15 cellular contexts compared by ENCODE assay signal in genomic region chr4:79209822-79210635, GRCh38.
A peak's percentile ranks its signal among the peaks of the same experiment; 100 is the strongest.
DNase-seq lines count a peak whose midpoint lies in the region; FAIRE-seq and TF ChIP-seq lines count a peak whose summit lies in the region.
"Had no signal": no experiment of that assay in that cellular context is flagged by ENCODE, and none has a peak within 500 bp of the region (broad histone marks: within the 10 kb centered on the region; RNA-seq: fewer than 3 reads in every experiment).

No MANE protein-coding gene starts in this region.

- no peak overlapping the region for H4K91ac ChIP-seq in H1 (replicated peaks; ENCODE audit: insufficient read length, low read length)

- H3K4me3 Mint-ChIP-seq in nephron progenitor cell: no peak overlapping the region
- H3K4me3 Mint-ChIP-seq: activated CD4-positive, alpha-beta T cell treated with anti-CD3 and anti-CD28 coated beads, Interleukin-2, amount 10 ng/mL, durations not matched to agents 24 days and 14 days; CD8-positive, alpha-beta T cell; immature natural killer cell had no signal

- no peak overlapping the region for H2AK5ac ChIP-seq in H1 (ENCODE audit: low read depth, low read length)

- H3K27ac ChIP-seq in H1 (ENCODE audit: low read depth, low read length) (no peak overlapping the region), mammary epithelial cell (ENCODE audit: insufficient read depth, low read depth, low read length) (no peak overlapping the region)

- TF ChIP-seq CTCF in H1 (IDR thresholded peaks at IDR 0.05; ENCODE audit: control extremely low read depth in 1 of 3, insufficient read depth in 1 of 3, low read depth in 1 of 3, low read length in 3 of 3): no peak
- TF ChIP-seq CTCF in nephron progenitor cell (IDR thresholded peaks at IDR 0.05): no peak
- TF ChIP-seq CTCF in mammary epithelial cell (conservative IDR thresholded peaks at IDR 0.05 in 1 of 2, IDR thresholded peaks at IDR 0.05 in 1 of 2; ENCODE audit: extremely low read depth in 1 of 2, insufficient read depth in 1 of 2, low read depth in 1 of 2, low read length in 2 of 2): no peak

- no peaks in the 10 kb centered on the region; a peak in 1 of 4 replicates for H3K79me2 ChIP-seq in H1 (ENCODE audit: control insufficient read depth in 1 of 2, insufficient read depth in 2 of 2, low read length in 2 of 2)
- H3K79me2 ChIP-seq in mammary epithelial cell (ENCODE audit: insufficient read depth, low read length): no peaks in the 10 kb centered on the region

- no peak overlapping the region for H3K4me2 ChIP-seq in H1 (ENCODE audit: insufficient read depth in 1 of 2, low read depth in 2 of 2, low read length in 2 of 2)
- H3K4me2 ChIP-seq in mammary epithelial cell (ENCODE audit: insufficient read depth, low read depth, low read length): no peak overlapping the region

- H3K27ac Mint-ChIP-seq in nephron progenitor cell: peak overlapping the region; percentile 79
- H3K27ac Mint-ChIP-seq: activated CD4-positive, alpha-beta T cell treated with anti-CD3 and anti-CD28 coated beads, Interleukin-2, amount 10 ng/mL, durations not matched to agents 24 days and 14 days; CD8-positive, alpha-beta T cell; immature natural killer cell had no signal

- no peaks in the 10 kb centered on the region for H3K36me3 Mint-ChIP-seq in nephron progenitor cell (ENCODE audit: low read depth)
- H3K36me3 Mint-ChIP-seq: CD8-positive, alpha-beta T cell; immature natural killer cell had no signal

- no peak overlapping the region for H3K56ac ChIP-seq in H1 (replicated peaks; ENCODE audit: insufficient read length, low read depth, low read length)

- no peak for TF ChIP-seq RAD21 in H1 (IDR thresholded peaks at IDR 0.05 in 1 of 2, conservative IDR thresholded peaks at IDR 0.05 in 1 of 2; ENCODE audit: low read depth in 2 of 2, low read length in 2 of 2)

- H3K9me3 Mint-ChIP-seq in nephron progenitor cell: peaks cover 14% of the 10 kb centered on the region
- H3K9me3 Mint-ChIP-seq: activated CD4-positive, alpha-beta T cell treated with anti-CD3 and anti-CD28 coated beads, Interleukin-2, amount 10 ng/mL, durations not matched to agents 24 days and 14 days; CD8-positive, alpha-beta T cell had no signal

- H3K4me1 Mint-ChIP-seq in nephron progenitor cell: peaks cover 9% of the 10 kb centered on the region
- H3K4me1 Mint-ChIP-seq: activated CD4-positive, alpha-beta T cell treated with anti-CD3 and anti-CD28 coated beads, Interleukin-2, amount 10 ng/mL, durations not matched to agents 24 days and 14 days; immature natural killer cell had no signal

- no TSS peak for BruUV-seq in mammary epithelial cell (replicated peaks; lab: Mats Ljungman, UMichigan)

- no peak overlapping the region; the same call in 1 of the 2 replicates for H2BK5ac ChIP-seq in H1 (ENCODE audit: low read depth, low read length)

- TF ChIP-seq POLR2A in H1 (IDR thresholded peaks at IDR 0.05; ENCODE audit: control extremely low read depth in 1 of 2, low read depth in 2 of 2, low read length in 2 of 2): no peak

- no peak overlapping the region for H2BK120ac ChIP-seq in H1 (replicated peaks; ENCODE audit: low read depth, low read length)

- 0 out of 2 replicates have a peak, but pooled peaks cover 2% of the 10 kb centered on the region for H3K23me2 ChIP-seq in H1 (ENCODE audit: low read depth, low read length)

- in situ Hi-C loops in mammary epithelial cell (cut with MboI; ENCODE audit: low sequenced_read_pairs in 2 of 2): no loop called here

- CTCF ChIA-PET in H1 (lab: Charles Lee; ENCODE audit: partially characterized antibody) (no interaction called here), mammary epithelial cell (lab: Charles Lee; ENCODE audit: low non-redundant PET) (no interaction called here)

- dilution Hi-C loops in mammary epithelial cell (cut with HindIII; ENCODE audit: low sequenced_read_pairs): no loop called here

- H3K18ac ChIP-seq in H1 (ENCODE audit: extremely low read depth, low read length): no peak overlapping the region

- intact Hi-C loops in mammary epithelial cell (cut with micrococcal nuclease): no loop called here

- no peak overlapping the region for H3K14ac ChIP-seq in H1 (ENCODE audit: insufficient read length)

- H2AFZ ChIP-seq in H1 (ENCODE audit: low read length) (0 out of 2 replicates have a peak overlapping the region, but pooled peaks have one; percentile 51), mammary epithelial cell (ENCODE audit: low read depth, low read length) (no peak overlapping the region)

- peaks cover 0 to 3% (median 0%) of the 10 kb centered on the region in 4 experiments; a peak in 1 of 7 replicates for H3K4me1 ChIP-seq in H1 (replicated peaks in 1 of 4; ENCODE audit: control insufficient read depth in 3 of 4, insufficient read depth in 4 of 4, low read length in 3 of 4)
- H3K4me1 ChIP-seq in mammary epithelial cell (ENCODE audit: insufficient read depth, low read length): no peaks in the 10 kb centered on the region

- H3K27me3 ChIP-seq in H1 (replicated peaks in 1 of 4; ENCODE audit: control insufficient read depth in 3 of 4, extremely low read depth in 1 of 4, insufficient read depth in 3 of 4, low read length in 3 of 4) (no peaks in the 10 kb centered on the region), MG63 (no peaks in the 10 kb centered on the region), mammary epithelial cell (ENCODE audit: insufficient read depth, low read length) (peaks cover 4% of the 10 kb centered on the region)

- no peak overlapping the region for H2BK15ac ChIP-seq in H1 (ENCODE audit: low read length)

- peak; percentile 31 for DNase-seq in Daoy (ENCODE audit: low read depth)
- DNase-seq in NCI-H2171 (lab: John Stamatoyannopoulos, UW): peak; percentile 50
- DNase-seq in H1 (ENCODE audit: low read depth in 1 of 2, low spot score in 2 of 2): no peak
- DNase-seq in nephron progenitor cell: no peak
- DNase-seq in HuH-7.5 (ENCODE audit: low spot score): no peak
- DNase-seq in epidermal melanocyte (ENCODE audit: insufficient read length, low spot score): no peak
- no peak for DNase-seq in MG63
- DNase-seq in mammary epithelial cell: no peak
- DNase-seq: activated CD4-positive, alpha-beta T cell treated with anti-CD3 and anti-CD28 coated beads, Interleukin-2, amount 10 ng/mL, durations not matched to agents 24 days and 14 days; CD8-positive, alpha-beta T cell; GOT3; immature natural killer cell; NCI-H187 treated with DMSO at 0.1 percent for 48 hours; RPMI8226 had no signal

- H3K9ac ChIP-seq in H1 (replicated peaks in 1 of 4; ENCODE audit: extremely low read depth in 1 of 4, low read depth in 3 of 4, low read length in 3 of 4) (no peak overlapping the region), mammary epithelial cell (ENCODE audit: insufficient read depth, low read length) (no peak overlapping the region)

- FAIRE-seq in H1 (lab: Jason Lieb, UNC): no peak
- FAIRE-seq: GM18507 had no signal

- H4K20me1 ChIP-seq in H1 (replicated peaks in 1 of 2; ENCODE audit: control insufficient read depth in 1 of 2, insufficient read depth in 2 of 2, low read length in 2 of 2) (no peaks in the 10 kb centered on the region), mammary epithelial cell (ENCODE audit: insufficient read depth, low read length) (no peaks in the 10 kb centered on the region)

- H4K5ac ChIP-seq in H1 (ENCODE audit: insufficient read length, low read depth, low read length): no peak overlapping the region

- no peak overlapping the region for H3K4me3 ChIP-seq in H1 (ENCODE audit: extremely low read depth in 1 of 4, insufficient read depth in 2 of 4, low read depth in 3 of 4, low read length in 4 of 4)
- H3K4me3 ChIP-seq in MG63: no peak overlapping the region
- H3K4me3 ChIP-seq in mammary epithelial cell (replicated peaks in 1 of 3; ENCODE audit: insufficient read depth in 1 of 3, low read depth in 2 of 3, low read length in 3 of 3): no peak overlapping the region

- H3K79me1 ChIP-seq in H1 (ENCODE audit: low read depth, low read length): no peaks in the 10 kb centered on the region

- no peak overlapping the region for H4K8ac ChIP-seq in H1 (ENCODE audit: extremely low read depth, insufficient read depth, low read length)

- H3K9me3 ChIP-seq in H1 (ENCODE audit: insufficient read depth in 2 of 2, low read depth in 1 of 2, low read length in 1 of 2) (no peaks in the 10 kb centered on the region), MG63 (no peaks in the 10 kb centered on the region), mammary epithelial cell (replicated peaks; ENCODE audit: insufficient read depth, low read length) (peaks cover 8% of the 10 kb centered on the region)

- WGBS in H1 (ENCODE audit: extremely low coverage in 1 of 2, insufficient coverage in 1 of 2, insufficient read length in 1 of 2, insufficient replicate concordance in 2 of 2, low coverage in 1 of 2, low lambda C conversion rate in 2 of 2, missing lambda C conversion rate in 1 of 2), 2 experiments: 92% methylated on average over 14 of the region's 14 CpGs; no CpG with 5 or more reads in 1 of the 2 experiments
- 70% methylated on average over 12 of the region's 14 CpGs for WGBS in mammary epithelial cell (ENCODE audit: low coverage, missing lambda C conversion rate)

- H3K23ac ChIP-seq in H1 (ENCODE audit: insufficient read length): no peak overlapping the region

- H3K4ac ChIP-seq in H1 (replicated peaks; ENCODE audit: insufficient read length, low read depth, low read length): no peak overlapping the region

- H2BK12ac ChIP-seq in H1 (ENCODE audit: low read depth, low read length): no peak overlapping the region

- TF ChIP-seq EP300 in H1 (IDR thresholded peaks at IDR 0.05; ENCODE audit: borderline replicate concordance in 1 of 2, low read depth in 2 of 2, low read length in 2 of 2): no peak

- H3K36me3 ChIP-seq in H1 (ENCODE audit: control insufficient read depth in 2 of 4, insufficient read depth in 4 of 4, low read length in 3 of 4) (no peaks in the 10 kb centered on the region), MG63 (no peaks in the 10 kb centered on the region), mammary epithelial cell (ENCODE audit: insufficient read depth, low read length) (no peaks in the 10 kb centered on the region)

- POLR2A ChIA-PET in H1 (lab: Charles Lee; ENCODE audit: partially characterized antibody): no interaction called here

- H3K27me3 Mint-ChIP-seq in nephron progenitor cell (ENCODE audit: low read depth, poor library complexity): no peaks in the 10 kb centered on the region
- H3K27me3 Mint-ChIP-seq: activated CD4-positive, alpha-beta T cell treated with anti-CD3 and anti-CD28 coated beads, Interleukin-2, amount 10 ng/mL, durations not matched to agents 24 days and 14 days had no signal

- H2BK20ac ChIP-seq in H1 (ENCODE audit: low read length): no peak overlapping the region

TF ChIP-seq in H1, 55 proteins besides CTCF, POLR2A, EP300 and RAD21 (continues in another document):
- TF ChIP-seq SP4 (IDR thresholded peaks at IDR 0.05; ENCODE audit: low read length): no peak
- no peak for TF ChIP-seq BACH1 (IDR thresholded peaks at IDR 0.05; ENCODE audit: low read length)
- TF ChIP-seq POLR2AphosphoS5 (IDR thresholded peaks at IDR 0.05; ENCODE audit: low read depth, low read length): no peak
- TF ChIP-seq EZH2 (IDR thresholded peaks at IDR 0.05; ENCODE audit: low read depth, low read length, severe bottlenecking): no peak
- TF ChIP-seq ASH2L (IDR thresholded peaks at IDR 0.05; ENCODE audit: low read length): no peak
- no peak for TF ChIP-seq JUND (IDR thresholded peaks at IDR 0.05; ENCODE audit: low read length)
- no peak for TF ChIP-seq CBX8 (IDR thresholded peaks at IDR 0.05; ENCODE audit: borderline replicate concordance, low read depth, low read length)

Comparison
In these comparisons a context has a peak if more than half of its experiments do, and no peak if none do; other contexts are left out.
1. DNase-seq: peak in Daoy (single experiment) and NCI-H2171 (single experiment); none in H1 (0 of 2), nephron progenitor cell (single experiment), HuH-7.5 (single experiment), epidermal melanocyte (single experiment), MG63 (single experiment) and mammary epithelial cell (single experiment).